In genomic region chr15:63888146-63888545, GRCh38 we compare ENCODE assay signal across 28 cellular contexts. TPM values are rescaled to one million over a fixed set of nuclear protein-coding genes. Genes with fewer than 3 reads are reported as not detected.
A peak's percentile ranks its signal among the peaks of the same experiment; 100 is the strongest.
DNase-seq lines count a peak whose midpoint lies in the region; ATAC-seq, FAIRE-seq and TF ChIP-seq lines count a peak whose summit lies in the region.
"Had no signal": no experiment of that assay in that cellular context is flagged by ENCODE, and none has a peak within 500 bp of the region (broad histone marks: within the 10 kb centered on the region; RNA-seq: fewer than 3 reads in every experiment).

No MANE protein-coding gene starts in this region.

- intact Hi-C loops in posterior vena cava (cut with DNase I) = no loop called here
- intact Hi-C loops in ovary (cut with DNase I) = no loop called here

- no peak for ATAC-seq in central memory CD8-positive, alpha-beta T cell (replicated peaks; ENCODE audit: extremely low read depth, poor library complexity, severe bottlenecking)
- ATAC-seq in left lobe of liver = peak; percentile 93
- ATAC-seq in HG03139 (IDR thresholded peaks at IDR 0.05; ENCODE audit: unreplicated experiment) = no peak
- ATAC-seq: activated CD8-positive, alpha-beta memory T cell treated with anti-CD3 and anti-CD28 coated beads, Interleukin-2, amount 10 ng/mL, durations not matched to agents 7 days and 5 days; esophagus mucosa; stimulated activated naive CD8-positive, alpha-beta T cell treated with anti-CD3 and anti-CD28 coated beads, Interleukin-15, amount 100 ng/mL, for 72 hours had no signal

- FAIRE-seq in urothelium cell line (lab: Jason Lieb, UNC) = no peak

- H3K36me3 ChIP-seq in BLaER1 treated with 17β-estradiol and CSF1 and Interleukin-3, amounts not matched to agents 10 nM and 100 nM = no peaks in the 10 kb centered on the region
- H3K36me3 ChIP-seq in ovary = no peaks in the 10 kb centered on the region
- H3K36me3 ChIP-seq: BE2C, left ventricle myocardium inferior, Peyer's patch, transverse colon had no signal

- H3K27me3 ChIP-seq in BLaER1 treated with 17β-estradiol and CSF1 and Interleukin-3, amounts not matched to agents 10 nM and 100 nM = no peaks in the 10 kb centered on the region
- H3K27me3 ChIP-seq in ovary = no peaks in the 10 kb centered on the region
- H3K27me3 ChIP-seq: BE2C, hepatocyte, Peyer's patch, transverse colon had no signal

- H3K27ac Mint-ChIP-seq in central memory CD8-positive, alpha-beta T cell (ENCODE audit: low read depth) = peak overlapping the region; percentile 25
- H3K27ac Mint-ChIP-seq: activated CD8-positive, alpha-beta memory T cell treated with anti-CD3 and anti-CD28 coated beads, Interleukin-2, amount 10 ng/mL, durations not matched to agents 7 days and 5 days; brain; nephron; progenitor cell of endocrine pancreas had no signal

- no peak overlapping the region for H3K4me3 Mint-ChIP-seq in central memory CD8-positive, alpha-beta T cell
- H3K4me3 Mint-ChIP-seq: activated CD8-positive, alpha-beta memory T cell treated with anti-CD3 and anti-CD28 coated beads, Interleukin-2, amount 10 ng/mL, durations not matched to agents 7 days and 5 days; brain; nephron; stimulated activated naive CD8-positive, alpha-beta T cell treated with anti-CD3 and anti-CD28 coated beads, Interleukin-15, amount 100 ng/mL, for 72 hours had no signal

- no peak for DNase-seq in central memory CD8-positive, alpha-beta T cell (ENCODE audit: low spot score in 2 of 2)
- peak; percentile 93 for DNase-seq in left lobe of liver (ENCODE audit: low spot score)
- peak; percentile 41 for DNase-seq in posterior vena cava (ENCODE audit: low spot score)
- no peak for DNase-seq in ovary
- DNase-seq in urothelium cell line (ENCODE audit: low spot score) = no peak
- no peak for DNase-seq in GM03348 (ENCODE audit: low spot score)
- DNase-seq: activated CD8-positive, alpha-beta memory T cell treated with anti-CD3 and anti-CD28 coated beads, Interleukin-2, amount 10 ng/mL, durations not matched to agents 7 days and 5 days; activated naive CD4-positive, alpha-beta T cell; activated T-cell treated with anti-CD3 and anti-CD28 coated beads, Interleukin-2, amount 50 U/mL, for 48 hours; BE2C; DMS79; effector memory CD4-positive, alpha-beta T cell; foreskin melanocyte; H7; left ventricle myocardium inferior; NCI-H1105; NCI-H2029; NCI-H226; Peyer's patch; stimulated activated naive CD8-positive, alpha-beta T cell treated with anti-CD3 and anti-CD28 coated beads, Interleukin-15, amount 100 ng/mL, for 72 hours; transverse colon had no signal

- H3K4me3 ChIP-seq in BLaER1 treated with 17β-estradiol and CSF1 and Interleukin-3, amounts not matched to agents 10 nM and 100 nM = no peak overlapping the region
- no peak overlapping the region for H3K4me3 ChIP-seq in ovary
- H3K4me3 ChIP-seq: hepatocyte, left ventricle myocardium inferior, Peyer's patch, transverse colon had no signal

- H3K9ac ChIP-seq in BLaER1 treated with 17β-estradiol and CSF1 and Interleukin-3, amounts not matched to agents 10 nM and 100 nM = no peak overlapping the region

- peaks cover 27 to 48% (median 36%) of the 10 kb centered on the region in 10 experiments for H3K4me1 ChIP-seq in BLaER1 treated with 17β-estradiol and CSF1 and Interleukin-3, amounts not matched to agents 10 nM and 100 nM
- no peaks in the 10 kb centered on the region for H3K4me1 ChIP-seq in ovary (ENCODE audit: insufficient read depth)
- H3K4me1 ChIP-seq: BE2C had no signal

- H3K9me3 ChIP-seq in BLaER1 treated with 17β-estradiol and CSF1 and Interleukin-3, amounts not matched to agents 10 nM and 100 nM (replicated peaks in 1 of 11) = peaks cover 0 to under 1% (median 0%) of the 10 kb centered on the region in 11 experiments; a peak in 2 of 22 replicates
- H3K9me3 ChIP-seq in ovary = no peaks in the 10 kb centered on the region
- H3K9me3 ChIP-seq: BE2C, left ventricle myocardium inferior, Peyer's patch, transverse colon had no signal

- H3K9me3 Mint-ChIP-seq in central memory CD8-positive, alpha-beta T cell = no peaks in the 10 kb centered on the region
- H3K9me3 Mint-ChIP-seq: brain; nephron; stimulated activated naive CD8-positive, alpha-beta T cell treated with anti-CD3 and anti-CD28 coated beads, Interleukin-15, amount 100 ng/mL, for 72 hours had no signal

- peak overlapping the region in 2 of 11 experiments; percentile 47 to 52; a peak in 2 of 22 replicates for H3K27ac ChIP-seq in BLaER1 treated with 17β-estradiol and CSF1 and Interleukin-3, amounts not matched to agents 10 nM and 100 nM
- H3K27ac ChIP-seq in ovary = no peak overlapping the region
- H3K27ac ChIP-seq: hepatocyte, Peyer's patch, transverse colon had no signal

- H3K27me3 Mint-ChIP-seq in central memory CD8-positive, alpha-beta T cell = no peaks in the 10 kb centered on the region
- H3K27me3 Mint-ChIP-seq: activated CD8-positive, alpha-beta memory T cell treated with anti-CD3 and anti-CD28 coated beads, Interleukin-2, amount 10 ng/mL, durations not matched to agents 7 days and 5 days; brain; stimulated activated naive CD8-positive, alpha-beta T cell treated with anti-CD3 and anti-CD28 coated beads, Interleukin-15, amount 100 ng/mL, for 72 hours had no signal

- no peak for TF ChIP-seq POLR2A in ovary (IDR thresholded peaks at IDR 0.05)

- 36 to 53% (median 39%) methylated on average over 1 of the region's 1 CpG for WGBS in ovary, 3 donors

- H3K4me2 ChIP-seq in BLaER1 treated with 17β-estradiol and CSF1 and Interleukin-3, amounts not matched to agents 10 nM and 100 nM = peak overlapping the region in 9 of 11 experiments; percentile 6 to 86 (median 65); a peak in 15 of 22 replicates
- H3K4me2 ChIP-seq: hepatocyte had no signal

- peaks cover 32% of the 10 kb centered on the region for H3K4me1 Mint-ChIP-seq in central memory CD8-positive, alpha-beta T cell
- H3K4me1 Mint-ChIP-seq: brain had no signal

- H4K20me1 ChIP-seq in BLaER1 treated with 17β-estradiol and CSF1 and Interleukin-3, amounts not matched to agents 10 nM and 100 nM = peaks cover 0 to 11% (median 0%) of the 10 kb centered on the region in 11 experiments; a peak in 4 of 22 replicates

- peaks cover 2% of the 10 kb centered on the region for H3K36me3 Mint-ChIP-seq in central memory CD8-positive, alpha-beta T cell (ENCODE audit: insufficient read depth)
- H3K36me3 Mint-ChIP-seq: activated CD8-positive, alpha-beta memory T cell treated with anti-CD3 and anti-CD28 coated beads, Interleukin-2, amount 10 ng/mL, durations not matched to agents 7 days and 5 days; brain had no signal

- no peak for TF ChIP-seq EP300 in ovary (IDR thresholded peaks at IDR 0.05)

- TF ChIP-seq CTCF in ovary (IDR thresholded peaks at IDR 0.05) = no peak

RNA-seq across cellular contexts. Expression of gene HERC1, which starts 54.4 kb away (rescaled TPM):
- total RNA-seq in left lobe of liver (40.6 TPM), posterior vena cava (10 to 100 TPM; 81.3 to 82.3 TPM), ovary (100 to 1,000 TPM in 1 of 7 donors, 10 to 100 TPM in 6; 60.7 to 105 (median 82.9) TPM)
- 10 to 100 TPM; 42.8 to 43.8 TPM for polyA plus RNA-seq in ovary

Comparison
In these comparisons a context has a peak if more than half of its experiments do, and no peak if none do; other contexts are left out.
1. DNase-seq: peak in left lobe of liver (single experiment) and posterior vena cava (single experiment); none in central memory CD8-positive, alpha-beta T cell (0 of 2), ovary (0 of 5), urothelium cell line (single experiment) and GM03348 (single experiment).